Comparison of ENCODE assay signal across 22 cellular contexts in the genomic region with DNA sequence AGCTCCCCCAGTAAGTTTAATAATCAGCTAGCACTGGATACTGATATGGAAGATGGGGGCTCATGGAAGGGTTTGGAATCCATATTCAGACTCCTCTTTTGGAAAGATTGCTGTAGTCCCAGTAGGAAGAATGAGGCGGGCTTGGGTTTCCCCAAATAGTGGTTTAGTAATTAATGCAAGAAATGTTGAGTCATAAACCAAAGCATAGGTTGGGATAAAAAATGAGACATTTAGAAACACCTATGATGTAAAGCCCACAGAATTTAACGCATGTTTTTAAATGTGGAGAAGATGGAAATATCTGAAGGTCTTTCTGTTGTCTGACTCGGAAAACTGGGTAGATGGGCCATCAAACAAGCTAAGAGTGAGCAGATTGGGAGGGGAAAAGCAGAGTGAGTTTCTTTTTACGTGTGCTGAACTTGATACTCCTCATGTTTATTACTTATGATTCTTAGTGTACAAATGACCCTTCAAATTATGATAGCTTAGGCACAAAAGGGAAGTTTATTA.
A peak's percentile ranks its signal among the peaks of the same experiment; 100 is the strongest.
DNase-seq lines count a peak whose midpoint lies in the region; ATAC-seq and TF ChIP-seq lines count a peak whose summit lies in the region.
"Had no signal": no experiment of that assay in that cellular context is flagged by ENCODE, and none has a peak within 500 bp of the region (broad histone marks: within the 10 kb centered on the region; RNA-seq: fewer than 3 reads in every experiment).

No MANE protein-coding gene starts in this region.

- POLR2A ChIA-PET in WTC11 (lab: Charles Lee) = interaction anchor here (0.9 kb wide), 1 partner anchor 62 kb away, joined by 3 read pairs; no protein-coding TSS in a partner anchor

- no peak for TF ChIP-seq POLR2A in transverse colon (IDR thresholded peaks at IDR 0.05)

- no peak for TF ChIP-seq EP300 in transverse colon (IDR thresholded peaks at IDR 0.05; ENCODE audit: low read depth)

- 60 to 71% methylated on average over 4 of the region's 4 CpGs for WGBS in transverse colon (ENCODE audit: low coverage in 1 of 2), 2 donors

- no peaks in the 10 kb centered on the region for H3K4me1 ChIP-seq in foreskin keratinocyte
- peaks cover 0 to 24% (median 10%) of the 10 kb centered on the region in 4 donors for H3K4me1 ChIP-seq in transverse colon
- H3K4me1 ChIP-seq: heart left ventricle had no signal

- H3K4me3 ChIP-seq in transverse colon = no peak overlapping the region
- H3K4me3 ChIP-seq: BLaER1, heart left ventricle had no signal

- H3K27me3 ChIP-seq in foreskin keratinocyte = no peaks in the 10 kb centered on the region
- H3K27me3 ChIP-seq in transverse colon = no peaks in the 10 kb centered on the region
- H3K27me3 ChIP-seq: BLaER1, heart left ventricle had no signal

- H3K36me3 ChIP-seq in transverse colon = peaks cover 0 to 9% (median 3%) of the 10 kb centered on the region in 4 donors

- peaks cover 18% of the 10 kb centered on the region for H3K36me3 Mint-ChIP-seq in activated T-cell treated with anti-CD3 and anti-CD28 coated beads, Interleukin-2, amount 50 U/mL, for 4 hours (ENCODE audit: insufficient read depth)
- peaks cover 10% of the 10 kb centered on the region for H3K36me3 Mint-ChIP-seq in WTC11

- CTCF ChIA-PET in WTC11 (lab: Charles Lee) = interaction anchor here (0.8 to 3.2 kb wide), 3 partner anchors 12 to 147 kb away, joined by 3 to 14 read pairs (median 4); no protein-coding TSS in a partner anchor

- no peak for DNase-seq in activated T-cell treated with anti-CD3 and anti-CD28 coated beads, Interleukin-2, amount 50 U/mL, for 4 hours
- no peak for DNase-seq in activated T-cell treated with anti-CD3 and anti-CD28 coated beads, Interleukin-2, amount 50 U/mL, for 1 hour
- no peak for DNase-seq in WTC11 (ENCODE audit: low spot score)
- DNase-seq in foreskin keratinocyte = peak in 1 of 2 donors; percentile 20
- no peak for DNase-seq in stimulated activated naive CD8-positive, alpha-beta T cell treated with anti-CD3 and anti-CD28 coated beads, Interleukin-15, amount 100 ng/mL, for 72 hours
- DNase-seq in transverse colon = no peak
- DNase-seq in NAMALWA (ENCODE audit: low spot score) = no peak
- DNase-seq: ACHN; activated CD4-positive, alpha-beta T cell treated with anti-CD3 and anti-CD28 coated beads, Interleukin-2, amount 50 U/mL, for 4 hours; COR-L47; effector memory CD4-positive, alpha-beta T cell; erythroblast; GF-D8; heart left ventricle; left cardiac atrium; NCI-H446; OCI-M1; right cardiac atrium had no signal

- H3K4me1 Mint-ChIP-seq in activated T-cell treated with anti-CD3 and anti-CD28 coated beads, Interleukin-2, amount 50 U/mL, for 4 hours (ENCODE audit: low read depth) = peaks cover 10% of the 10 kb centered on the region
- H3K4me1 Mint-ChIP-seq in WTC11 = peaks cover 29% of the 10 kb centered on the region
- peaks cover 16% of the 10 kb centered on the region for H3K4me1 Mint-ChIP-seq in stimulated activated naive CD8-positive, alpha-beta T cell treated with anti-CD3 and anti-CD28 coated beads, Interleukin-15, amount 100 ng/mL, for 72 hours

- TF ChIP-seq CTCF in WTC11 (IDR thresholded peaks at IDR 0.05) (no peak), foreskin keratinocyte (conservative IDR thresholded peaks at IDR 0.05) (no peak), transverse colon (IDR thresholded peaks at IDR 0.05) (no peak)

- H3K9me3 ChIP-seq in transverse colon = no peaks in the 10 kb centered on the region
- H3K9me3 ChIP-seq: BLaER1, heart left ventricle had no signal

- ATAC-seq in activated T-cell treated with anti-CD3 and anti-CD28 coated beads, Interleukin-2, amount 50 U/mL, for 4 hours = peak; percentile 21 to 37
- no peak for ATAC-seq in WTC11
- ATAC-seq in foreskin keratinocyte = peak; percentile 18
- peak; percentile 54 for ATAC-seq in stimulated activated naive CD8-positive, alpha-beta T cell treated with anti-CD3 and anti-CD28 coated beads, Interleukin-15, amount 100 ng/mL, for 72 hours
- no peak for ATAC-seq in GM18870 (IDR thresholded peaks at IDR 0.05; ENCODE audit: unreplicated experiment)
- ATAC-seq: left cardiac atrium, right cardiac atrium, SK-N-SH treated with all-trans-retinoic acid at 6 μM for 48 hours had no signal

- 0 out of 2 replicates have a peak overlapping the region, but pooled peaks have one; percentile 11 for H3K27ac Mint-ChIP-seq in WTC11
- peak overlapping the region; percentile 92 for H3K27ac Mint-ChIP-seq in stimulated activated naive CD8-positive, alpha-beta T cell treated with anti-CD3 and anti-CD28 coated beads, Interleukin-15, amount 100 ng/mL, for 72 hours

- H3K27ac ChIP-seq in foreskin keratinocyte (no peak overlapping the region), transverse colon (no peak overlapping the region)
- H3K27ac ChIP-seq: BLaER1, heart left ventricle, VCaP had no signal

- in situ Hi-C loops in transverse colon (cut with MboI; ENCODE audit: low pct_ligation_motif_present in 1 of 4, low pct_unique_long_range_greater_than_20kb in 1 of 4, low sequenced_read_pairs in 3 of 4) = no loop called here

- H3K9me3 Mint-ChIP-seq in activated T-cell treated with anti-CD3 and anti-CD28 coated beads, Interleukin-2, amount 50 U/mL, for 4 hours = no peaks in the 10 kb centered on the region
- no peaks in the 10 kb centered on the region for H3K9me3 Mint-ChIP-seq in WTC11
- no peaks in the 10 kb centered on the region for H3K9me3 Mint-ChIP-seq in stimulated activated naive CD8-positive, alpha-beta T cell treated with anti-CD3 and anti-CD28 coated beads, Interleukin-15, amount 100 ng/mL, for 72 hours

- H3K27me3 Mint-ChIP-seq in activated T-cell treated with anti-CD3 and anti-CD28 coated beads, Interleukin-2, amount 50 U/mL, for 4 hours (ENCODE audit: low read depth) = no peaks in the 10 kb centered on the region
- no peaks in the 10 kb centered on the region for H3K27me3 Mint-ChIP-seq in WTC11 (ENCODE audit: low read depth)
- H3K27me3 Mint-ChIP-seq in stimulated activated naive CD8-positive, alpha-beta T cell treated with anti-CD3 and anti-CD28 coated beads, Interleukin-15, amount 100 ng/mL, for 72 hours = no peaks in the 10 kb centered on the region

- intact Hi-C loops in transverse colon (cut with DNase I; ENCODE audit: low total_unique reads) = no loop called here

- H3K4me3 Mint-ChIP-seq in activated T-cell treated with anti-CD3 and anti-CD28 coated beads, Interleukin-2, amount 50 U/mL, for 4 hours = no peak overlapping the region
- no peak overlapping the region for H3K4me3 Mint-ChIP-seq in WTC11
- H3K4me3 Mint-ChIP-seq in stimulated activated naive CD8-positive, alpha-beta T cell treated with anti-CD3 and anti-CD28 coated beads, Interleukin-15, amount 100 ng/mL, for 72 hours = peak overlapping the region in 1 of 2 donors; percentile 47

TF ChIP-seq in WTC11, 78 proteins besides CTCF, POLR2A, EP300 and RAD21 (continues in another document):
- TF ChIP-seq, protein P1, sequence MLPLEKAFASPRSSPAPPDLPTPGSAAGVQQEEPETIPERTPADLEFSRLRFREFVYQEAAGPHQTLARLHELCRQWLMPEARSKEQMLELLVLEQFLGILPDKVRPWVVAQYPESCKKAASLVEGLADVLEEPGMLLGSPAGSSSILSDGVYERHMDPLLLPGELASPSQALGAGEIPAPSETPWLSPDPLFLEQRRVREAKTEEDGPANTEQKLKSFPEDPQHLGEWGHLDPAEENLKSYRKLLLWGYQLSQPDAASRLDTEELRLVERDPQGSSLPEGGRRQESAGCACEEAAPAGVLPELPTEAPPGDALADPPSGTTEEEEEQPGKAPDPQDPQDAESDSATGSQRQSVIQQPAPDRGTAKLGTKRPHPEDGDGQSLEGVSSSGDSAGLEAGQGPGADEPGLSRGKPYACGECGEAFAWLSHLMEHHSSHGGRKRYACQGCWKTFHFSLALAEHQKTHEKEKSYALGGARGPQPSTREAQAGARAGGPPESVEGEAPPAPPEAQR (CRISPR knock-in tag; IDR thresholded peaks at IDR 0.05) = no peak
- no peak for TF ChIP-seq ZNF219 (CRISPR knock-in tag; IDR thresholded peaks at IDR 0.05; ENCODE audit: borderline replicate concordance)
- TF ChIP-seq NR1H2 (CRISPR knock-in tag; IDR thresholded peaks at IDR 0.05) = no peak
- no peak for TF ChIP-seq GTF2I (CRISPR knock-in tag; conservative IDR thresholded peaks at IDR 0.05)
- TF ChIP-seq SMAD4 (CRISPR knock-in tag; IDR thresholded peaks at IDR 0.05) = no peak
- TF ChIP-seq JAZF1 (CRISPR knock-in tag; IDR thresholded peaks at IDR 0.05) = no peak
- TF ChIP-seq, protein P2, sequence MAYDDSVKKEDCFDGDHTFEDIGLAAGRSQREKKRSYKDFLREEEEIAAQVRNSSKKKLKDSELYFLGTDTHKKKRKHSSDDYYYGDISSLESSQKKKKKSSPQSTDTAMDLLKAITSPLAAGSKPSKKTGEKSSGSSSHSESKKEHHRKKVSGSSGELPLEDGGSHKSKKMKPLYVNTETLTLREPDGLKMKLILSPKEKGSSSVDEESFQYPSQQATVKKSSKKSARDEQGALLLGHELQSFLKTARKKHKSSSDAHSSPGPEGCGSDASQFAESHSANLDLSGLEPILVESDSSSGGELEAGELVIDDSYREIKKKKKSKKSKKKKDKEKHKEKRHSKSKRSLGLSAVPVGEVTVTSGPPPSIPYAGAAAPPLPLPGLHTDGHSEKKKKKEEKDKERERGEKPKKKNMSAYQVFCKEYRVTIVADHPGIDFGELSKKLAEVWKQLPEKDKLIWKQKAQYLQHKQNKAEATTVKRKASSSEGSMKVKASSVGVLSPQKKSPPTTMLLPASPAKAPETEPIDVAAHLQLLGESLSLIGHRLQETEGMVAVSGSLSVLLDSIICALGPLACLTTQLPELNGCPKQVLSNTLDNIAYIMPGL (CRISPR knock-in tag; IDR thresholded peaks at IDR 0.05) = no peak
- TF ChIP-seq, protein P3, sequence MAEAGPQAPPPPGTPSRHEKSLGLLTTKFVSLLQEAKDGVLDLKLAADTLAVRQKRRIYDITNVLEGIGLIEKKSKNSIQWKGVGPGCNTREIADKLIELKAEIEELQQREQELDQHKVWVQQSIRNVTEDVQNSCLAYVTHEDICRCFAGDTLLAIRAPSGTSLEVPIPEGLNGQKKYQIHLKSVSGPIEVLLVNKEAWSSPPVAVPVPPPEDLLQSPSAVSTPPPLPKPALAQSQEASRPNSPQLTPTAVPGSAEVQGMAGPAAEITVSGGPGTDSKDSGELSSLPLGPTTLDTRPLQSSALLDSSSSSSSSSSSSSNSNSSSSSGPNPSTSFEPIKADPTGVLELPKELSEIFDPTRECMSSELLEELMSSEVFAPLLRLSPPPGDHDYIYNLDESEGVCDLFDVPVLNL (CRISPR knock-in tag; IDR thresholded peaks at IDR 0.05; ENCODE audit: borderline replicate concordance, low read depth) = no peak
- TF ChIP-seq SOX15 (CRISPR knock-in tag; IDR thresholded peaks at IDR 0.05) = no peak
- TF ChIP-seq, protein P4, sequence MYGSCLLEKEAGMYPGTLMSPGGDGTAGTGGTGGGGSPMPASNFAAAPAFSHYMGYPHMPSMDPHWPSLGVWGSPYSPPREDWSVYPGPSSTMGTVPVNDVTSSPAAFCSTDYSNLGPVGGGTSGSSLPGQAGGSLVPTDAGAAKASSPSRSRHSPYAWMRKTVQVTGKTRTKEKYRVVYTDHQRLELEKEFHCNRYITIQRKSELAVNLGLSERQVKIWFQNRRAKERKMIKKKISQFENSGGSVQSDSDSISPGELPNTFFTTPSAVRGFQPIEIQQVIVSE (CRISPR knock-in tag; IDR thresholded peaks at IDR 0.05; ENCODE audit: borderline replicate concordance) = no peak

Comparison
In these comparisons a context has a peak if more than half of its experiments do, and no peak if none do; other contexts are left out.
1. ATAC-seq: peak in activated T-cell treated with anti-CD3 and anti-CD28 coated beads, Interleukin-2, amount 50 U/mL, for 4 hours (2 of 2), foreskin keratinocyte (single experiment) and stimulated activated naive CD8-positive, alpha-beta T cell treated with anti-CD3 and anti-CD28 coated beads, Interleukin-15, amount 100 ng/mL, for 72 hours (single experiment); none in WTC11 (single experiment) and GM18870 (single experiment).